ENCODE assay signal across 8 cellular contexts in genomic region chr1:12477936-12478611, GRCh38.
A peak's percentile ranks its signal among the peaks of the same experiment; 100 is the strongest.
DNase-seq lines count a peak whose midpoint lies in the region; ATAC-seq and TF ChIP-seq lines count a peak whose summit lies in the region.

No MANE protein-coding gene starts in this region.

- no peak for TF ChIP-seq CTCF in ascending aorta (IDR thresholded peaks at IDR 0.05)

- H3K27ac Mint-ChIP-seq in immature natural killer cell = peak overlapping the region; percentile 89 to 98 (median 94)
- peak overlapping the region; percentile 89 for H3K27ac Mint-ChIP-seq in stimulated activated effector memory CD8-positive, alpha-beta T cell treated with anti-CD3 and anti-CD28 coated beads, Interleukin-12 subunit alpha, Interleukin-12 subunit beta, amount 100 ng/mL, for 72 hours

- intact Hi-C loops in ascending aorta (cut with DNase I) = loop anchor here (2.0 to 5.0 kb wide), 2 partner anchors 17 to 41 kb away; no protein-coding TSS in a partner anchor

- peak; percentile 69 for DNase-seq in activated CD8-positive, alpha-beta memory T cell treated with anti-CD3 and anti-CD28 coated beads for 24 hours
- no peak for DNase-seq in activated CD8-positive, alpha-beta memory T cell treated with anti-CD3 and anti-CD28 coated beads, Interleukin-2, amount 50 U/mL, for 4 hours
- DNase-seq in NCI-H2196 treated with DMSO at 0.1 percent for 48 hours (lab: John Stamatoyannopoulos, UW; ENCODE audit: unreplicated experiment) (peak; percentile 87), ascending aorta (ENCODE audit: low spot score in 2 of 2) (peak; percentile 42 to 83), immature natural killer cell (no peak), putamen (ENCODE audit: low spot score) (no peak), RKO (ENCODE audit: low spot score) (no peak)
- DNase-seq in stimulated activated effector memory CD8-positive, alpha-beta T cell treated with anti-CD3 and anti-CD28 coated beads, Interleukin-12 subunit alpha, Interleukin-12 subunit beta, amount 100 ng/mL, for 72 hours (ENCODE audit: low spot score in 2 of 2) = no peak

- peaks cover 0 to 6% (median 5%) of the 10 kb centered on the region in 3 donors for H3K27me3 Mint-ChIP-seq in immature natural killer cell (ENCODE audit: low read depth in 3 of 3)

- H3K27ac ChIP-seq in ascending aorta = peak overlapping the region; percentile 74 to 88

- peak; percentile 38 for ATAC-seq in stimulated activated effector memory CD8-positive, alpha-beta T cell treated with anti-CD3 and anti-CD28 coated beads, Interleukin-12 subunit alpha, Interleukin-12 subunit beta, amount 100 ng/mL, for 72 hours

- H3K36me3 ChIP-seq in ascending aorta = no peaks in the 10 kb centered on the region

- H3K36me3 Mint-ChIP-seq in immature natural killer cell = peaks cover 0 to 12% (median 6%) of the 10 kb centered on the region in 3 donors
- H3K36me3 Mint-ChIP-seq in stimulated activated effector memory CD8-positive, alpha-beta T cell treated with anti-CD3 and anti-CD28 coated beads, Interleukin-12 subunit alpha, Interleukin-12 subunit beta, amount 100 ng/mL, for 72 hours = peaks cover 9% of the 10 kb centered on the region

- peaks cover 91 to 92% of the 10 kb centered on the region in 2 donors for H3K4me1 Mint-ChIP-seq in immature natural killer cell
- H3K4me1 Mint-ChIP-seq in stimulated activated effector memory CD8-positive, alpha-beta T cell treated with anti-CD3 and anti-CD28 coated beads, Interleukin-12 subunit alpha, Interleukin-12 subunit beta, amount 100 ng/mL, for 72 hours = peaks cover 81% of the 10 kb centered on the region

- H3K4me3 ChIP-seq in ascending aorta = no peak overlapping the region

- no peaks in the 10 kb centered on the region for H3K9me3 Mint-ChIP-seq in immature natural killer cell
- no peaks in the 10 kb centered on the region for H3K9me3 Mint-ChIP-seq in stimulated activated effector memory CD8-positive, alpha-beta T cell treated with anti-CD3 and anti-CD28 coated beads, Interleukin-12 subunit alpha, Interleukin-12 subunit beta, amount 100 ng/mL, for 72 hours

- peak overlapping the region; percentile 61 to 82 (median 78) for H3K4me3 Mint-ChIP-seq in immature natural killer cell
- H3K4me3 Mint-ChIP-seq in stimulated activated effector memory CD8-positive, alpha-beta T cell treated with anti-CD3 and anti-CD28 coated beads, Interleukin-12 subunit alpha, Interleukin-12 subunit beta, amount 100 ng/mL, for 72 hours = peak overlapping the region; percentile 57

- peaks cover 39 to 69% of the 10 kb centered on the region in 2 donors for H3K4me1 ChIP-seq in ascending aorta

- no peaks in the 10 kb centered on the region for H3K9me3 ChIP-seq in ascending aorta

- H3K27me3 ChIP-seq in ascending aorta = no peaks in the 10 kb centered on the region

Comparison
In these comparisons a context has a peak if more than half of its experiments do, and no peak if none do; other contexts are left out.
1. DNase-seq: peak in activated CD8-positive, alpha-beta memory T cell treated with anti-CD3 and anti-CD28 coated beads for 24 hours (single experiment), NCI-H2196 treated with DMSO at 0.1 percent for 48 hours (single experiment) and ascending aorta (2 of 2); none in activated CD8-positive, alpha-beta memory T cell treated with anti-CD3 and anti-CD28 coated beads, Interleukin-2, amount 50 U/mL, for 4 hours (single experiment), immature natural killer cell (0 of 3), stimulated activated effector memory CD8-positive, alpha-beta T cell treated with anti-CD3 and anti-CD28 coated beads, Interleukin-12 subunit alpha, Interleukin-12 subunit beta, amount 100 ng/mL, for 72 hours (0 of 2), putamen (single experiment) and RKO (single experiment).